ENCODE assay signal across 8 cellular contexts in the genomic region with DNA sequence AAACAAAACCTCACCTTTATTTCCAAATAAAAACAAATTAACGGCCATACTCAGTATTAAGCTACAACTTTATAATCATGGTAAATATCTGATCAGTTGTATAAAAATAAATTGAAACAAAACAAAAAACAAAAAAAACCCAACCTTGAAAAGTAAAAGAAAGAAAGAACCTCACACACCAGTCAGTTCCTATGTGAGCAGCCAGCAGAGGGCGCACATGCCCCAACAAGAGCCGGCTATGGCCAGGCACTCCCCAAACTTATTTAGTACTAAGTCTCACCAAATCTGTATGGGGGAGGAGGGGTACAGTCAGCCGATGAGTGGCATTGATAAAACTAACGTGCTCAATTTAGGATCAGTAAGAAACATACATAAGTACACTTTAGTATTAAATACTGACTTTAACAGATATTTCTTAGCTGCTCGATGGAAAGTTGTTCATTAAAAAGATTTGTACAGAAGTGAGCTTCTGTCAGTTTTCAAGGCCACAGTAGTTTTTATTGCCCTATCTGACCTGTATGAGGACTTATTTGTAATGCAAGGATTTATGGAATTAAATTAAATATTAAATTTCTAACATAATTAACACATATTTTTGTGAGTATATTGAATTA.
DNase-seq lines count a peak whose midpoint lies in the region; ATAC-seq and TF ChIP-seq lines count a peak whose summit lies in the region.

No MANE protein-coding gene starts in this region.

- H3K27ac Mint-ChIP-seq in IgD-negative memory B cell: peak overlapping the region in 2 of 3 donors; percentile 14 to 86
- no peak overlapping the region for H3K27ac Mint-ChIP-seq in activated T-cell treated with anti-CD3 and anti-CD28 coated beads, Interleukin-2, amount 50 U/mL, for 24 hours

- H3K27me3 Mint-ChIP-seq in IgD-negative memory B cell: peaks cover 6% of the 10 kb centered on the region
- peaks cover 5% of the 10 kb centered on the region for H3K27me3 Mint-ChIP-seq in activated T-cell treated with anti-CD3 and anti-CD28 coated beads, Interleukin-2, amount 50 U/mL, for 24 hours

- H2AFZ ChIP-seq in fibroblast of lung (ENCODE audit: low read length): no peak overlapping the region

- H3K27me3 ChIP-seq in fibroblast of lung (ENCODE audit: control insufficient read depth, insufficient read depth, low read length): no peaks in the 10 kb centered on the region

- H3K27ac ChIP-seq in fibroblast of lung (ENCODE audit: insufficient read depth, low read length): no peak overlapping the region

- DNase-seq in DMS114 treated with DMSO at 0.1 percent for 48 hours (lab: John Stamatoyannopoulos, UW; ENCODE audit: unreplicated experiment): peak; percentile 6
- DNase-seq in OCI-M2 (lab: John Stamatoyannopoulos, UW; ENCODE audit: unreplicated experiment): peak; percentile 7
- peak; percentile 76 for DNase-seq in activated T-cell treated with anti-CD3 and anti-CD28 coated beads, Interleukin-2, amount 50 U/mL, for 24 hours
- DNase-seq in fibroblast of lung (ENCODE audit: low read depth in 2 of 2): peak; percentile 82 to 91
- peak; percentile 60 for DNase-seq in non-pigmented ciliary epithelial cell (ENCODE audit: low read depth)
- peak; percentile 95 for DNase-seq in superior temporal gyrus (ENCODE audit: extremely low spot score)

- H3K4me1 ChIP-seq in fibroblast of lung (ENCODE audit: control insufficient read depth, extremely low read depth, insufficient read depth, low read length): peaks cover 4% of the 10 kb centered on the region

- H3K9me3 Mint-ChIP-seq in IgD-negative memory B cell: no peaks in the 10 kb centered on the region
- H3K9me3 Mint-ChIP-seq in activated T-cell treated with anti-CD3 and anti-CD28 coated beads, Interleukin-2, amount 50 U/mL, for 24 hours: no peaks in the 10 kb centered on the region

- H3K36me3 ChIP-seq in fibroblast of lung (ENCODE audit: control insufficient read depth, insufficient read depth, low read length): no peaks in the 10 kb centered on the region

- ATAC-seq in GM21526 (IDR thresholded peaks at IDR 0.05; ENCODE audit: low FRiP score, unreplicated experiment): peak; percentile 93

- no peak overlapping the region for H3K4me3 ChIP-seq in fibroblast of lung (replicated peaks in 1 of 4; ENCODE audit: control extremely low read depth in 1 of 4, insufficient read depth in 1 of 4, low read depth in 3 of 4, low read length in 4 of 4)

- no peaks in the 10 kb centered on the region for H3K36me3 Mint-ChIP-seq in IgD-negative memory B cell
- no peaks in the 10 kb centered on the region for H3K36me3 Mint-ChIP-seq in activated T-cell treated with anti-CD3 and anti-CD28 coated beads, Interleukin-2, amount 50 U/mL, for 24 hours (ENCODE audit: low read depth)

- no peak overlapping the region for H3K9ac ChIP-seq in fibroblast of lung (ENCODE audit: insufficient read depth, low read length)

- no peaks in the 10 kb centered on the region for H3K9me3 ChIP-seq in fibroblast of lung (ENCODE audit: control insufficient read depth, insufficient read depth, low read depth, low read length)

- no peak overlapping the region for H3K4me2 ChIP-seq in fibroblast of lung (ENCODE audit: extremely low read depth, insufficient read depth, low read length)

- peak; percentile 86 to 90 for TF ChIP-seq CTCF in fibroblast of lung (conservative IDR thresholded peaks at IDR 0.05 in 1 of 2, IDR thresholded peaks at IDR 0.05 in 1 of 2; ENCODE audit: low read depth in 1 of 2, low read length in 2 of 2)

- no peaks in the 10 kb centered on the region for H4K20me1 ChIP-seq in fibroblast of lung (ENCODE audit: control insufficient read depth, extremely low read depth, insufficient read depth, low read length)

- peaks cover 6 to 17% (median 12%) of the 10 kb centered on the region in 3 donors for H3K4me1 Mint-ChIP-seq in IgD-negative memory B cell
- no peaks in the 10 kb centered on the region for H3K4me1 Mint-ChIP-seq in activated T-cell treated with anti-CD3 and anti-CD28 coated beads, Interleukin-2, amount 50 U/mL, for 24 hours (ENCODE audit: low read depth)

- H3K4me3 Mint-ChIP-seq in IgD-negative memory B cell: peak overlapping the region in 2 of 4 donors; percentile 56 to 67
- H3K4me3 Mint-ChIP-seq in activated T-cell treated with anti-CD3 and anti-CD28 coated beads, Interleukin-2, amount 50 U/mL, for 24 hours: no peak overlapping the region

- peaks cover 7% of the 10 kb centered on the region for H3K79me2 ChIP-seq in fibroblast of lung (ENCODE audit: control insufficient read depth, insufficient read depth, low read length)

Comparison
In these comparisons a context has a peak if more than half of its experiments do, and no peak if none do; other contexts are left out.
1. DNase-seq: peak in every context shown above with its lines; median percentile 95 in superior temporal gyrus; 86 in fibroblast of lung; 76 in activated T-cell treated with anti-CD3 and anti-CD28 coated beads, Interleukin-2, amount 50 U/mL, for 24 hours; 60 in non-pigmented ciliary epithelial cell; 7 in OCI-M2; 6 in DMS114 treated with DMSO at 0.1 percent for 48 hours.